24 cellular contexts compared by ENCODE assay signal in the genomic region with DNA sequence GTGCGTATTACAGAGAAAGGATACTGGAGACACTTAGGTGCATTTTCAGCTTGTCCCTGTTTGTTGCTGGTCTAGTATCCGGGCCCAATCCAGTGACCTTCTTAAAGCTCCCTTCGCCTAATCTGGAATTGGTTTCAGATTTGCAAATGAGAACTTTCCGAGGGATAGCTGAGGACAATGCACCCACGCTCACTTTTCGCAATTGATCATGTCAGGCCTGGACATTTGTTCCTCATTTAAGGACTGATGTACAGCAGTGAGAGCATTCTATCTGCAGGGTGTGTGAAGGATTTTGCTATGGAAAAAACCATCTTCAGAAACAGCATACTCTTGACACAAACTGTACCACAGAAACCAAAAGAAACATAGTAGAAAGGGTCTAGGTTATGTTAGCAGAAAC.
"Had no signal": no experiment of that assay in that cellular context is flagged by ENCODE, and none has a peak within 500 bp of the region (broad histone marks: within the 10 kb centered on the region; RNA-seq: fewer than 3 reads in every experiment).

No MANE protein-coding gene starts in this region.

- H3K4me1 Mint-ChIP-seq: activated naive CD8-positive, alpha-beta T cell treated with anti-CD3 and anti-CD28 coated beads, Interleukin-2, amount 10 ng/mL, durations not matched to agents 7 days and 5 days; immature natural killer cell had no signal

- H3K9me3 ChIP-seq: left ventricle myocardium inferior, right lobe of liver, testis, upper lobe of left lung had no signal

- H3K4me1 ChIP-seq: foreskin keratinocyte, left ventricle myocardium inferior, right lobe of liver, testis, upper lobe of left lung had no signal

- H3K36me3 ChIP-seq: left ventricle myocardium inferior, right lobe of liver, upper lobe of left lung, WERI-Rb-1 had no signal

- H3K27ac ChIP-seq: coronary artery, foreskin keratinocyte, hepatocyte, left ventricle myocardium inferior, right lobe of liver, testis, upper lobe of left lung, WERI-Rb-1 had no signal

- H3K27me3 Mint-ChIP-seq: activated naive CD8-positive, alpha-beta T cell treated with anti-CD3 and anti-CD28 coated beads, Interleukin-2, amount 10 ng/mL, durations not matched to agents 7 days and 5 days; naive thymus-derived CD8-positive, alpha-beta T cell; stimulated activated naive B cell treated with anti-CD40 and anti-IgM and Interleukin-4, amounts not matched to agents 10 μg/mL and 1 μg/mL and 100 μg/mL, for 72 hours had no signal

- ATAC-seq: naive thymus-derived CD8-positive, alpha-beta T cell; right lobe of liver; SK-N-SH treated with all-trans-retinoic acid at 6 μM for 48 hours had no signal

- H3K36me3 Mint-ChIP-seq: activated naive CD8-positive, alpha-beta T cell treated with anti-CD3 and anti-CD28 coated beads, Interleukin-2, amount 10 ng/mL, durations not matched to agents 7 days and 5 days; immature natural killer cell; mesothelial cell of epicardium; naive thymus-derived CD8-positive, alpha-beta T cell; stimulated activated naive B cell treated with anti-CD40 and anti-IgM and Interleukin-4, amounts not matched to agents 10 μg/mL and 1 μg/mL and 100 μg/mL, for 72 hours had no signal

- H3K27ac Mint-ChIP-seq: activated naive CD4-positive, alpha-beta T cell treated with anti-CD3 and anti-CD28 coated beads for 36 hours; activated naive CD8-positive, alpha-beta T cell treated with anti-CD3 and anti-CD28 coated beads, Interleukin-2, amount 10 ng/mL, durations not matched to agents 7 days and 5 days; immature natural killer cell; stimulated activated naive B cell treated with anti-CD40 and anti-IgM and Interleukin-4, amounts not matched to agents 10 μg/mL and 1 μg/mL and 100 μg/mL, for 72 hours; T-helper 2 cell treated with Interferon-gamma antibody and Interleukin-4, amounts not matched to agents 5 μg/mL and 100 μg/mL, for 36 hours had no signal

- H3K4me3 Mint-ChIP-seq: activated naive CD4-positive, alpha-beta T cell treated with anti-CD3 and anti-CD28 coated beads for 36 hours; activated naive CD8-positive, alpha-beta T cell treated with anti-CD3 and anti-CD28 coated beads, Interleukin-2, amount 10 ng/mL, durations not matched to agents 7 days and 5 days; immature natural killer cell; mesothelial cell of epicardium; naive thymus-derived CD8-positive, alpha-beta T cell; stimulated activated naive B cell treated with anti-CD40 and anti-IgM and Interleukin-4, amounts not matched to agents 10 μg/mL and 1 μg/mL and 100 μg/mL, for 72 hours; T-helper 2 cell treated with Interferon-gamma antibody and Interleukin-4, amounts not matched to agents 5 μg/mL and 100 μg/mL, for 36 hours had no signal

- H3K4me3 ChIP-seq: coronary artery, hepatocyte, left ventricle myocardium inferior, right lobe of liver, skin epidermis, testis, upper lobe of left lung had no signal

- DNase-seq: activated CD4-positive, alpha-beta T cell treated with anti-CD3 and anti-CD28 coated beads for 1 hour; activated effector memory CD4-positive, alpha-beta T cell treated with Interleukin-2 at 50 U/mL for 16 hours; activated naive CD4-positive, alpha-beta T cell treated with anti-CD3 and anti-CD28 coated beads for 36 hours; activated naive CD8-positive, alpha-beta T cell treated with anti-CD3 and anti-CD28 coated beads, Interleukin-2, amount 10 ng/mL, durations not matched to agents 7 days and 5 days; activated T-cell treated with anti-CD3 and anti-CD28 coated beads, Interleukin-2, amount 50 U/mL, for 48 hours; amniotic stem cell; cerebellar nuclear complex; immature natural killer cell; left ventricle myocardium inferior; mammary epithelial cell; naive thymus-derived CD8-positive, alpha-beta T cell; right lobe of liver; stimulated activated CD8-positive, alpha-beta memory T cell treated with anti-CD3 and anti-CD28 coated beads, Interleukin-4, amount 100 ng/mL, for 48 hours; stimulated activated naive B cell treated with anti-CD40 and anti-IgM and Interleukin-4, amounts not matched to agents 10 μg/mL and 1 μg/mL and 100 μg/mL, for 72 hours; testis; upper lobe of left lung had no signal

- H3K9me3 Mint-ChIP-seq: activated naive CD8-positive, alpha-beta T cell treated with anti-CD3 and anti-CD28 coated beads, Interleukin-2, amount 10 ng/mL, durations not matched to agents 7 days and 5 days; mesothelial cell of epicardium; stimulated activated naive B cell treated with anti-CD40 and anti-IgM and Interleukin-4, amounts not matched to agents 10 μg/mL and 1 μg/mL and 100 μg/mL, for 72 hours had no signal

- H3K27me3 ChIP-seq: foreskin keratinocyte, hepatocyte, right lobe of liver, testis, upper lobe of left lung had no signal
